ENCODE assay signal across 15 cellular contexts in genomic region chr13:77860621-77861020, GRCh38. TPM values are rescaled to one million over a fixed set of nuclear protein-coding genes. Genes with fewer than 3 reads are reported as not detected.
DNase-seq lines count a peak whose midpoint lies in the region; ATAC-seq and TF ChIP-seq lines count a peak whose summit lies in the region.
"Had no signal": no experiment of that assay in that cellular context is flagged by ENCODE, and none has a peak within 500 bp of the region (broad histone marks: within the 10 kb centered on the region; RNA-seq: fewer than 3 reads in every experiment).

No MANE protein-coding gene starts in this region.

- in situ Hi-C loops in gastrocnemius medialis (cut with MboI; ENCODE audit: low sequenced_read_pairs in 4 of 4) = no loop called here

- H3K27ac ChIP-seq in SJCRH30 = peak overlapping the region; percentile 72
- H3K27ac ChIP-seq in foreskin keratinocyte = no peak overlapping the region
- peak overlapping the region in 3 of 4 donors; percentile 4 to 46 (median 29) for H3K27ac ChIP-seq in gastrocnemius medialis
- H3K27ac ChIP-seq in SK-N-SH (ENCODE audit: low read depth in 2 of 2, low read length in 1 of 2) = no peak overlapping the region

- TF ChIP-seq POLR2A in gastrocnemius medialis (IDR thresholded peaks at IDR 0.05) = no peak

- H3K9me3 ChIP-seq in SJCRH30 (replicated peaks) = no peaks in the 10 kb centered on the region
- no peaks in the 10 kb centered on the region for H3K9me3 ChIP-seq in gastrocnemius medialis
- H3K9me3 ChIP-seq in SK-N-SH = no peaks in the 10 kb centered on the region
- H3K9me3 ChIP-seq: breast epithelium, tibial nerve had no signal

- H3K27me3 ChIP-seq in SJCRH30 = no peaks in the 10 kb centered on the region
- H3K27me3 ChIP-seq in foreskin keratinocyte = no peaks in the 10 kb centered on the region
- no peaks in the 10 kb centered on the region for H3K27me3 ChIP-seq in gastrocnemius medialis
- no peaks in the 10 kb centered on the region for H3K27me3 ChIP-seq in SK-N-SH (ENCODE audit: insufficient read depth)
- H3K27me3 ChIP-seq: breast epithelium, tibial nerve had no signal

- intact Hi-C loops in gastrocnemius medialis (cut with DNase I; ENCODE audit: low total_unique reads) = loop anchor here (1.0 kb wide), 1 partner anchor 58 kb away; the partner anchor contains the start of gene EDNRB

- ATAC-seq in foreskin keratinocyte (peak; percentile 76), gastrocnemius medialis (peak in 1 of 2 donors; percentile 23), GM18873 (IDR thresholded peaks at IDR 0.05; ENCODE audit: low FRiP score, unreplicated experiment) (no peak)
- ATAC-seq: natural killer cell treated with Interleukin-12 subunit alpha and Interleukin-12 subunit beta and Interleukin-15 and Interleukin-18, amount 100 ng/mL, for 72 hours; SK-N-SH treated with all-trans-retinoic acid at 6 μM for 48 hours had no signal

- H3K36me3 ChIP-seq in SJCRH30 (no peaks in the 10 kb centered on the region), gastrocnemius medialis (no peaks in the 10 kb centered on the region), SK-N-SH (replicated peaks in 1 of 2; ENCODE audit: control insufficient read depth in 1 of 2, insufficient read depth in 2 of 2, low read length in 1 of 2) (no peaks in the 10 kb centered on the region)
- H3K36me3 ChIP-seq: breast epithelium, tibial nerve had no signal

- POLR2A ChIA-PET in SK-N-SH (lab: Yijun Ruan, JAX) = no interaction called here

- no peak overlapping the region for H2AFZ ChIP-seq in SK-N-SH (ENCODE audit: low read depth)

- TF ChIP-seq EP300 in SK-N-SH (IDR thresholded peaks at IDR 0.05; ENCODE audit: borderline replicate concordance in 1 of 2, low read depth in 1 of 2, low read length in 1 of 2) = no peak

- no peak for TF ChIP-seq CTCF in GM12865 (IDR thresholded peaks at IDR 0.05; ENCODE audit: insufficient read depth, low read depth, low read length, missing control alignments)
- TF ChIP-seq CTCF in foreskin keratinocyte (conservative IDR thresholded peaks at IDR 0.05) = no peak
- TF ChIP-seq CTCF in gastrocnemius medialis (IDR thresholded peaks at IDR 0.05 in 4 of 5, conservative IDR thresholded peaks at IDR 0.05 in 1 of 5) = no peak
- no peak for TF ChIP-seq CTCF in SK-N-SH (IDR thresholded peaks at IDR 0.05)

- CTCF ChIA-PET in SK-N-SH (lab: Yijun Ruan, JAX) = no interaction called here

- H4K20me1 ChIP-seq in SK-N-SH (ENCODE audit: insufficient read depth) = no peaks in the 10 kb centered on the region

- no peaks in the 10 kb centered on the region for H3K79me2 ChIP-seq in SK-N-SH (ENCODE audit: insufficient read depth)

- no peak for TF ChIP-seq RAD21 in SK-N-SH (IDR thresholded peaks at IDR 0.05; ENCODE audit: low read length)

- no peak overlapping the region for H3K9ac ChIP-seq in SK-N-SH

- H3K4me2 ChIP-seq in SK-N-SH = no peak overlapping the region

- H3K9me2 ChIP-seq in SK-N-SH = no peaks in the 10 kb centered on the region

- H3K4me1 ChIP-seq in SJCRH30 = peaks cover 33% of the 10 kb centered on the region
- H3K4me1 ChIP-seq in foreskin keratinocyte = no peaks in the 10 kb centered on the region
- H3K4me1 ChIP-seq in gastrocnemius medialis = peaks cover 0 to 7% of the 10 kb centered on the region in 2 donors
- H3K4me1 ChIP-seq in SK-N-SH (ENCODE audit: control insufficient read depth in 1 of 2, insufficient read depth in 2 of 2, low read depth in 1 of 2, low read length in 1 of 2) = peaks cover 0 to 7% of the 10 kb centered on the region in 2 experiments; a peak in 3 of 4 replicates
- H3K4me1 ChIP-seq: breast epithelium had no signal

- no peaks in the 10 kb centered on the region for H3F3A ChIP-seq in SK-N-SH (replicated peaks; ENCODE audit: insufficient read depth)

- H3K4me3 ChIP-seq in GM12865 (ENCODE audit: low read depth, low read length) = no peak overlapping the region
- no peak overlapping the region for H3K4me3 ChIP-seq in SJCRH30
- no peak overlapping the region for H3K4me3 ChIP-seq in gastrocnemius medialis
- no peak overlapping the region for H3K4me3 ChIP-seq in SK-N-SH (ENCODE audit: low read depth in 2 of 2, low read length in 1 of 2)
- H3K4me3 ChIP-seq: breast epithelium, tibial nerve had no signal

- peak; percentile 16 for DNase-seq in GM12865 (ENCODE audit: low read depth)
- DNase-seq in SJCRH30 = peak; percentile 33 to 73
- peak; percentile 3 to 34 for DNase-seq in foreskin keratinocyte
- no peak for DNase-seq in gastrocnemius medialis
- DNase-seq in SK-N-SH = no peak
- no peak for DNase-seq in activated T-cell treated with anti-CD3 and anti-CD28 coated beads for 4 hours
- no peak for DNase-seq in activated CD4-positive, alpha-beta T cell treated with anti-CD3 and anti-CD28 coated beads, Interleukin-2, amount 50 U/mL, for 4 hours
- DNase-seq: activated CD4-positive, alpha-beta memory T cell treated with anti-CD3 and anti-CD28 coated beads, Interleukin-2, amount 10 ng/mL, durations not matched to agents 7 days and 5 days; DND-41; NCI-H2171 had no signal

TF ChIP-seq in SK-N-SH, 30 proteins besides CTCF, POLR2A, EP300 and RAD21:
- TF ChIP-seq EZH2phosphoT487 (IDR thresholded peaks at IDR 0.05; ENCODE audit: borderline replicate concordance, low read depth) = no peak

RNA-seq across cellular contexts. Expression of gene EDNRB, which starts 58.0 kb away (rescaled TPM):
- 0.12 and 0.15 TPM in 2 replicates for total RNA-seq in SJCRH30 (2014; rRNA removed; shearing (Covaris generic))
- total RNA-seq in foreskin keratinocyte = not detected in 2 replicates
- polyA plus RNA-seq in foreskin keratinocyte = not detected in 2 replicates
- 10 to 100 TPM; 13.6 to 35.1 (median 20.1) TPM for total RNA-seq in gastrocnemius medialis
- not detected in 2 replicates for polyA plus RNA-seq in SK-N-SH (2012; rRNA removed)
- not detected in 2 replicates for polyA plus RNA-seq in SK-N-SH (2012; cell fraction: cytosol; rRNA removed)
- polyA plus RNA-seq in SK-N-SH (2012; cell fraction: nucleus; rRNA removed) = 0.04 TPM in 1 of 2 replicates, not detected in the other
- total RNA-seq: activated CD4-positive, alpha-beta memory T cell treated with anti-CD3 and anti-CD28 coated beads, Interleukin-2, amount 10 ng/mL, durations not matched to agents 7 days and 5 days; natural killer cell treated with Interleukin-12 subunit alpha and Interleukin-12 subunit beta and Interleukin-15 and Interleukin-18, amount 100 ng/mL, for 72 hours had no signal

Comparison
In these comparisons a context has a peak if more than half of its experiments do, and no peak if none do; other contexts are left out.
1. DNase-seq: peak in GM12865 (single experiment), SJCRH30 (2 of 2) and foreskin keratinocyte (2 of 2); none in gastrocnemius medialis (0 of 2), SK-N-SH (single experiment), activated T-cell treated with anti-CD3 and anti-CD28 coated beads for 4 hours (single experiment) and activated CD4-positive, alpha-beta T cell treated with anti-CD3 and anti-CD28 coated beads, Interleukin-2, amount 50 U/mL, for 4 hours (0 of 2).
2. H3K27ac ChIP-seq: peak in SJCRH30 (single experiment) and gastrocnemius medialis (3 of 4); none in foreskin keratinocyte (single experiment) and SK-N-SH (0 of 2).
3. RNA of gene EDNRB, which starts 58.0 kb away (total RNA-seq): 13.6 to 35.1 TPM in gastrocnemius medialis; 0.12 to 0.15 TPM in SJCRH30 and not detected in foreskin keratinocyte; every median in the first group is over 10 times any median in the second.